In genomic region chr4:112109455-112110425, GRCh38 we compare ENCODE assay signal across 9 cellular contexts. TPM values are rescaled to one million over a fixed set of nuclear protein-coding genes. Genes with fewer than 3 reads are reported as not detected.
DNase-seq lines count a peak whose midpoint lies in the region; ATAC-seq and TF ChIP-seq lines count a peak whose summit lies in the region.
"Had no signal": no experiment of that assay in that cellular context is flagged by ENCODE, and none has a peak within 500 bp of the region (broad histone marks: within the 10 kb centered on the region; RNA-seq: fewer than 3 reads in every experiment).

No MANE protein-coding gene starts in this region.

- no peaks in the 10 kb centered on the region for H3K36me3 ChIP-seq in psoas muscle (ENCODE audit: insufficient read depth in 1 of 2, low read depth in 1 of 2)

- no peak for TF ChIP-seq CTCF in psoas muscle (IDR thresholded peaks at IDR 0.05)

- ATAC-seq in GM18505 (IDR thresholded peaks at IDR 0.05; ENCODE audit: unreplicated experiment) = peak; percentile 57
- ATAC-seq in HG02884 (IDR thresholded peaks at IDR 0.05; ENCODE audit: unreplicated experiment) = peak; percentile 81
- ATAC-seq in SK-N-SH treated with all-trans-retinoic acid at 6 μM for 48 hours = peak; percentile 54
- ATAC-seq in left colon = peak; percentile 52
- no peak for ATAC-seq in HG03457 (IDR thresholded peaks at IDR 0.05; ENCODE audit: unreplicated experiment)
- ATAC-seq in psoas muscle = no peak

- no peak overlapping the region for H3K4me3 ChIP-seq in psoas muscle

- TF ChIP-seq POLR2A in GM18505 (IDR thresholded peaks at IDR 0.05; ENCODE audit: borderline replicate concordance, extremely low read depth, insufficient read depth, insufficient read length) = no peak

- H3K9me3 ChIP-seq in psoas muscle = no peaks in the 10 kb centered on the region

- no peak overlapping the region for H3K27ac ChIP-seq in psoas muscle

- intact Hi-C loops in left colon (cut with DNase I, micrococcal nuclease) = no loop called here
- intact Hi-C loops in psoas muscle (cut with DNase I) = loop anchor here in 1 of 2 donors (10.0 kb wide), 1 partner anchor 215 kb away; no protein-coding TSS in a partner anchor

- 43 to 44% (median 43%) methylated on average over 3 of the region's 3 CpGs for WGBS in psoas muscle, 3 donors

- no peaks in the 10 kb centered on the region for H3K4me1 ChIP-seq in psoas muscle

- DNase-seq in left colon (no peak), NCI-H1694 treated with DMSO at 0.1 percent for 48 hours (lab: John Stamatoyannopoulos, UW) (no peak), iPS-NIHi11 (ENCODE audit: low spot score) (no peak), psoas muscle (no peak)
- DNase-seq: H9 had no signal

- no peaks in the 10 kb centered on the region for H3K27me3 ChIP-seq in psoas muscle (ENCODE audit: insufficient read depth in 3 of 3, low read length in 2 of 3)

TF ChIP-seq in SK-N-SH treated with all-trans-retinoic acid at 6 μM for 48 hours, 23 proteins besides CTCF, POLR2A, EP300 and RAD21:
- TF ChIP-seq TCF4 (CRISPR knock-in tag; IDR thresholded peaks at IDR 0.05; ENCODE audit: borderline replicate concordance) (no peak), RARB (CRISPR knock-in tag; IDR thresholded peaks at IDR 0.05) (no peak)
TF ChIP-seq in SK-N-SH treated with all-trans-retinoic acid at 6 μM for 48 hours: peak in this region for 0.

RNA-seq across cellular contexts. Expression of gene FAM241A, which starts 35.5 kb away (rescaled TPM):
- 1 to 10 TPM; 1.6 to 1.8 TPM for total RNA-seq in left colon
- 1 to 10 TPM; 2.6 to 4.8 (median 3.8) TPM for total RNA-seq in psoas muscle
- 1 to 10 TPM; 2.8 to 6.0 (median 3.1) TPM for polyA plus RNA-seq in psoas muscle

Comparison
In these comparisons a context has a peak if more than half of its experiments do, and no peak if none do; other contexts are left out.
1. ATAC-seq: peak in GM18505 (single experiment), HG02884 (single experiment), SK-N-SH treated with all-trans-retinoic acid at 6 μM for 48 hours (single experiment) and left colon (single experiment); none in HG03457 (single experiment) and psoas muscle (0 of 4).